In the genomic region with DNA sequence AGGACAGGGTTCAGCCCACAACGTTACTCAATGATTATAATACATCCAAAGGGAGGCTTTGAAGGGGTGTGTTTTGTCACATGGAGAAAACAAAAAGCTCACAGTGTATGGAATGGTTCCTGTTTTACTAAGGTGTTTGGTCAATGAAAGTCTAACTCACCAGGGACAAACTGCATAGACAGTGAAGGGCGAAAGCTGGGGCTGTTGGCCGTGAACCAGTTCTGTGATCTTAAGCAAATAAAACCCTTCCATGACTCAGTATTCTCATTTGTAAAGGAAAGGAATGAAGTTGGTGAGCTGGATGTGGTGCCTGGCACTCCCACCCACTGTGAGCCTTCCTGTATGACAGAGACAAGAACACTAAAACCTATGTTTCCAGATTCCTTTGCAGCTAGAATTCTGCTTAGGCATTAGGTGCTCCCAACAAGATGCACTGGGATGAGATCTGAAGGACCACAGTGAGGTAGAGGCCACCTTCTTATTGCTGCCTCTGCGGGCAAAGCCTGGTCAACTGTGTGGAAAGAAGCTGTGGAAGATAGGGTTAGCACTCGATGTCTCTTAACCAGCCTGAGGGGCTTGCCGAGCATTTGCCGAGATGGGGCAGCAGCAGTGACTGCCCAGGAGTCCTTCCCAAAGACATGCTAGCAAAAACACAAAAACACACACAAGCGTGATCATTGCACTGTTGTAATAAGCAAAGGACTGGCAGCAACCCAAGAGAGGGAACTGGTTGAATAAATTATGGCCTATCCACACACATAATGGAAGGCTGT, we compare ENCODE assay signal across 14 cellular contexts. TPM values are rescaled to one million over a fixed set of nuclear protein-coding genes. Genes with fewer than 3 reads are reported as not detected.
DNase-seq lines count a peak whose midpoint lies in the region; ATAC-seq and TF ChIP-seq lines count a peak whose summit lies in the region.
"Had no signal": no experiment of that assay in that cellular context is flagged by ENCODE, and none has a peak within 500 bp of the region (broad histone marks: within the 10 kb centered on the region; RNA-seq: fewer than 3 reads in every experiment).

No MANE protein-coding gene starts in this region.

- peaks cover 21% of the 10 kb centered on the region for H3K4me1 ChIP-seq in SJSA1 (replicated peaks)
- H3K4me1 ChIP-seq in transverse colon, result peaks cover 0 to 38% (median 15%) of the 10 kb centered on the region in 4 donors
- H3K4me1 ChIP-seq: testis had no signal

- H3K27me3 ChIP-seq in SJSA1 (replicated peaks), result no peaks in the 10 kb centered on the region
- H3K27me3 ChIP-seq in transverse colon, result no peaks in the 10 kb centered on the region
- H3K27me3 ChIP-seq: testis had no signal

- H3K27ac ChIP-seq in SJSA1 (0 out of 2 replicates have a peak overlapping the region, but pooled peaks have one; percentile 4), transverse colon (peak overlapping the region; percentile 19 to 71 (median 38))
- H3K27ac ChIP-seq: testis had no signal

- no peaks in the 10 kb centered on the region for H3K9me3 ChIP-seq in SJSA1 (replicated peaks)
- H3K9me3 ChIP-seq in transverse colon, result no peaks in the 10 kb centered on the region
- H3K9me3 ChIP-seq: testis had no signal

- no peak overlapping the region for H3K4me3 Mint-ChIP-seq in natural killer cell treated with Interleukin-12 subunit alpha and Interleukin-12 subunit beta and Interleukin-15 and Interleukin-18, amount 100 ng/mL, for 72 hours
- no peak overlapping the region for H3K4me3 Mint-ChIP-seq in natural killer cell
- H3K4me3 Mint-ChIP-seq: endodermal cell had no signal

- TF ChIP-seq CTCF in natural killer cell (IDR thresholded peaks at IDR 0.05) (no peak), transverse colon (IDR thresholded peaks at IDR 0.05) (no peak)

- H3K4me1 Mint-ChIP-seq in natural killer cell treated with Interleukin-12 subunit alpha and Interleukin-12 subunit beta and Interleukin-15 and Interleukin-18, amount 100 ng/mL, for 72 hours (ENCODE audit: low read depth in 2 of 2), result peaks cover 61 to 62% of the 10 kb centered on the region in 2 donors
- peaks cover 43 to 56% of the 10 kb centered on the region in 2 donors for H3K4me1 Mint-ChIP-seq in natural killer cell

- H3K36me3 ChIP-seq in SJSA1 (no peaks in the 10 kb centered on the region), transverse colon (no peaks in the 10 kb centered on the region)

- no peak for TF ChIP-seq POLR2A in transverse colon (IDR thresholded peaks at IDR 0.05)

- no peaks in the 10 kb centered on the region for H3K27me3 Mint-ChIP-seq in natural killer cell treated with Interleukin-12 subunit alpha and Interleukin-12 subunit beta and Interleukin-15 and Interleukin-18, amount 100 ng/mL, for 72 hours
- H3K27me3 Mint-ChIP-seq in natural killer cell (ENCODE audit: low read depth in 2 of 2), result no peaks in the 10 kb centered on the region

- TF ChIP-seq EP300 in transverse colon (IDR thresholded peaks at IDR 0.05; ENCODE audit: low read depth), result no peak

- ATAC-seq in natural killer cell treated with Interleukin-12 subunit alpha and Interleukin-12 subunit beta and Interleukin-15 and Interleukin-18, amount 100 ng/mL, for 72 hours, result no peak
- ATAC-seq in natural killer cell, result no peak
- no peak for ATAC-seq in GM21528 (IDR thresholded peaks at IDR 0.05; ENCODE audit: low FRiP score, unreplicated experiment)
- ATAC-seq: left ventricle myocardium superior had no signal

- WGBS in transverse colon (ENCODE audit: low coverage in 1 of 2), 2 donors, result 75 to 80% methylated on average over 1 to 8 of the region's 8 CpGs

- no peaks in the 10 kb centered on the region for H3K9me3 Mint-ChIP-seq in natural killer cell treated with Interleukin-12 subunit alpha and Interleukin-12 subunit beta and Interleukin-15 and Interleukin-18, amount 100 ng/mL, for 72 hours
- H3K9me3 Mint-ChIP-seq in natural killer cell, result peaks cover 0 to 2% of the 10 kb centered on the region in 2 donors

- no peak overlapping the region for H3K4me3 ChIP-seq in SJSA1
- H3K4me3 ChIP-seq in transverse colon, result no peak overlapping the region
- H3K4me3 ChIP-seq: smooth muscle cell, testis had no signal

- peak; percentile 39 for DNase-seq in natural killer cell treated with Interleukin-12 subunit alpha and Interleukin-12 subunit beta and Interleukin-15 and Interleukin-18, amount 100 ng/mL, for 72 hours (ENCODE audit: low spot score)
- DNase-seq in natural killer cell, result no peak
- peak; percentile 59 to 73 for DNase-seq in SJSA1 (ENCODE audit: low read depth in 1 of 2, low spot score in 2 of 2)
- peak; percentile 60 for DNase-seq in fibroblast of peridontal ligament (ENCODE audit: extremely low read depth)
- DNase-seq in transverse colon, result peak; percentile 48
- no peak for DNase-seq in OCI-M2 (lab: John Stamatoyannopoulos, UW; ENCODE audit: unreplicated experiment)
- DNase-seq in cerebellar cortex (ENCODE audit: low spot score), result no peak
- DNase-seq: endodermal cell, Kasumi-1, left ventricle myocardium superior, RPMI8226, testis had no signal

- H3K36me3 Mint-ChIP-seq in natural killer cell treated with Interleukin-12 subunit alpha and Interleukin-12 subunit beta and Interleukin-15 and Interleukin-18, amount 100 ng/mL, for 72 hours, result no peaks in the 10 kb centered on the region
- H3K36me3 Mint-ChIP-seq in natural killer cell, result no peaks in the 10 kb centered on the region

- peak overlapping the region in 1 of 2 donors; percentile 98 for H3K27ac Mint-ChIP-seq in natural killer cell treated with Interleukin-12 subunit alpha and Interleukin-12 subunit beta and Interleukin-15 and Interleukin-18, amount 100 ng/mL, for 72 hours
- peak overlapping the region in 1 of 2 donors; percentile 54 for H3K27ac Mint-ChIP-seq in natural killer cell
- H3K27ac Mint-ChIP-seq: endodermal cell had no signal

- in situ Hi-C loops in transverse colon (cut with MboI; ENCODE audit: low pct_ligation_motif_present in 1 of 4, low pct_unique_long_range_greater_than_20kb in 1 of 4, low sequenced_read_pairs in 3 of 4), result no loop called here

- intact Hi-C loops in natural killer cell (cut with micrococcal nuclease) (no loop called here), transverse colon (cut with DNase I; ENCODE audit: low total_unique reads) (no loop called here)

RNA-seq across cellular contexts. Expression of a gene that starts 48.5 kb away (rescaled TPM):
- 10 to 100 TPM; 14.0 to 24.6 TPM for total RNA-seq in natural killer cell treated with Interleukin-12 subunit alpha and Interleukin-12 subunit beta and Interleukin-15 and Interleukin-18, amount 100 ng/mL, for 72 hours
- total RNA-seq in natural killer cell, result 10 to 100 TPM; 19.4 to 23.9 (median 21.8) TPM
- total RNA-seq in SJSA1 (2014; rRNA removed; shearing (Covaris generic)), result 12.0 and 13.4 TPM in 2 replicates
- total RNA-seq in transverse colon, result 10 to 100 TPM in 1 of 4 donors, 1 to 10 TPM in 3; 3.7 to 12.1 (median 5.9) TPM

Comparison
In these comparisons a context has a peak if more than half of its experiments do, and no peak if none do; other contexts are left out.
1. DNase-seq: peak in natural killer cell treated with Interleukin-12 subunit alpha and Interleukin-12 subunit beta and Interleukin-15 and Interleukin-18, amount 100 ng/mL, for 72 hours (single experiment), SJSA1 (2 of 2), fibroblast of peridontal ligament (single experiment) and transverse colon (single experiment); none in natural killer cell (single experiment), OCI-M2 (single experiment) and cerebellar cortex (single experiment).